8 cellular contexts compared by ENCODE assay signal in genomic region chr5:73448072-73448432, GRCh38. TPM values are rescaled to one million over a fixed set of nuclear protein-coding genes. Genes with fewer than 3 reads are reported as not detected.
DNase-seq lines count a peak whose midpoint lies in the region; ATAC-seq and TF ChIP-seq lines count a peak whose summit lies in the region.

No MANE protein-coding gene starts in this region.

- no peak overlapping the region for H3K27ac Mint-ChIP-seq in activated naive CD4-positive, alpha-beta T cell treated with anti-CD3 and anti-CD28 coated beads for 36 hours
- H3K27ac Mint-ChIP-seq in central memory CD8-positive, alpha-beta T cell (ENCODE audit: low read depth), result peak overlapping the region; percentile 72
- H3K27ac Mint-ChIP-seq in neural progenitor cell, result no peak overlapping the region

- peak overlapping the region; percentile 57; the same call in 1 of the 2 replicates for H3K9ac ChIP-seq in MM.1S (ENCODE audit: low read length)
- no peak overlapping the region for H3K9ac ChIP-seq in neural progenitor cell

- peaks cover 3% of the 10 kb centered on the region for H3K36me3 Mint-ChIP-seq in activated naive CD4-positive, alpha-beta T cell treated with anti-CD3 and anti-CD28 coated beads for 36 hours (ENCODE audit: low read depth)
- H3K36me3 Mint-ChIP-seq in central memory CD8-positive, alpha-beta T cell (ENCODE audit: insufficient read depth), result peaks cover 39% of the 10 kb centered on the region
- peaks cover 2% of the 10 kb centered on the region for H3K36me3 Mint-ChIP-seq in neural progenitor cell

- peak; percentile 14 for DNase-seq in activated naive CD4-positive, alpha-beta T cell treated with anti-CD3 and anti-CD28 coated beads for 36 hours
- DNase-seq in activated naive CD4-positive, alpha-beta T cell treated with anti-CD3 and anti-CD28 coated beads, Interleukin-2, amount 50 U/mL, for 16 hours, result no peak
- DNase-seq in MM.1S (peak; percentile 44), neural progenitor cell (ENCODE audit: low spot score) (peak; percentile 59), left lobe of liver (ENCODE audit: low spot score) (no peak), OCI-M2 (lab: John Stamatoyannopoulos, UW; ENCODE audit: unreplicated experiment) (no peak), cortex of kidney (lab: John Stamatoyannopoulos, UW) (no peak)
- no peak for DNase-seq in central memory CD8-positive, alpha-beta T cell (ENCODE audit: low spot score in 2 of 2)

- no peaks in the 10 kb centered on the region for H3K36me3 ChIP-seq in MM.1S (replicated peaks; ENCODE audit: insufficient read depth, low read length)
- H3K36me3 ChIP-seq in neural progenitor cell, result no peaks in the 10 kb centered on the region

- H3K4me3 Mint-ChIP-seq in activated naive CD4-positive, alpha-beta T cell treated with anti-CD3 and anti-CD28 coated beads for 36 hours, result peak overlapping the region; percentile 77
- peak overlapping the region; percentile 86 for H3K4me3 Mint-ChIP-seq in central memory CD8-positive, alpha-beta T cell
- H3K4me3 Mint-ChIP-seq in neural progenitor cell, result peak overlapping the region; percentile 90

- H3K9me2 ChIP-seq in MM.1S (replicated peaks; ENCODE audit: insufficient read depth, low read length), result no peaks in the 10 kb centered on the region

- peaks cover 8% of the 10 kb centered on the region; the same call in 1 of the 2 replicates for H3K79me2 ChIP-seq in MM.1S (ENCODE audit: low read length)
- H3K79me2 ChIP-seq in neural progenitor cell (ENCODE audit: low read depth), result no peaks in the 10 kb centered on the region

- H4K20me1 ChIP-seq in MM.1S (ENCODE audit: insufficient read depth, low read length), result no peaks in the 10 kb centered on the region
- peaks cover 67% of the 10 kb centered on the region for H4K20me1 ChIP-seq in neural progenitor cell (ENCODE audit: low read depth)

- H3K9me3 ChIP-seq in MM.1S (replicated peaks; ENCODE audit: insufficient read depth, low read length), result no peaks in the 10 kb centered on the region
- H3K9me3 ChIP-seq in neural progenitor cell (ENCODE audit: low read depth), result no peaks in the 10 kb centered on the region

- 0 out of 2 replicates have a peak, but pooled peaks cover 3% of the 10 kb centered on the region for H3K4me1 ChIP-seq in MM.1S (ENCODE audit: low read length)
- peaks cover 23% of the 10 kb centered on the region for H3K4me1 ChIP-seq in neural progenitor cell

- peak overlapping the region; percentile 62; the same call in 1 of the 2 replicates for H3K27ac ChIP-seq in MM.1S (ENCODE audit: low read length)
- no peak overlapping the region for H3K27ac ChIP-seq in neural progenitor cell

- CTCF ChIA-PET in activated naive CD4-positive, alpha-beta T cell treated with anti-CD3 and anti-CD28 coated beads for 36 hours (lab: Charles Lee), result interaction anchor here (1.3 kb wide), 1 partner anchor 28 kb away, joined by 3 read pairs; no protein-coding TSS in a partner anchor

- H3K27me3 Mint-ChIP-seq in activated naive CD4-positive, alpha-beta T cell treated with anti-CD3 and anti-CD28 coated beads for 36 hours (ENCODE audit: low read depth), result peaks cover 71% of the 10 kb centered on the region
- peaks cover 73% of the 10 kb centered on the region for H3K27me3 Mint-ChIP-seq in central memory CD8-positive, alpha-beta T cell
- H3K27me3 Mint-ChIP-seq in neural progenitor cell (ENCODE audit: insufficient read depth, low read depth), result peaks cover 82% of the 10 kb centered on the region

- H3K4me2 ChIP-seq in MM.1S (ENCODE audit: low read depth, low read length) (no peak overlapping the region), neural progenitor cell (peak overlapping the region; percentile 87)

- ATAC-seq in central memory CD8-positive, alpha-beta T cell (replicated peaks; ENCODE audit: extremely low read depth, poor library complexity, severe bottlenecking), result peak; percentile 14
- ATAC-seq in left lobe of liver, result no peak

- intact Hi-C loops in activated naive CD4-positive, alpha-beta T cell treated with anti-CD3 and anti-CD28 coated beads for 36 hours (cut with micrococcal nuclease), result loop anchor here (2.0 kb wide), 2 partner anchors 51 to 287 kb away; partner anchors contain the start of gene BTF3

- H3K27me3 ChIP-seq in MM.1S (replicated peaks; ENCODE audit: insufficient read depth, low read length) (peaks cover 57% of the 10 kb centered on the region), neural progenitor cell (peaks cover 96% of the 10 kb centered on the region)

- H3K4me3 ChIP-seq in MM.1S (ENCODE audit: low read length) (peak overlapping the region; percentile 39; the same call in 1 of the 2 replicates), neural progenitor cell (peak overlapping the region; percentile 55)

- no peaks in the 10 kb centered on the region for H3K9me3 Mint-ChIP-seq in activated naive CD4-positive, alpha-beta T cell treated with anti-CD3 and anti-CD28 coated beads for 36 hours
- H3K9me3 Mint-ChIP-seq in central memory CD8-positive, alpha-beta T cell, result no peaks in the 10 kb centered on the region
- H3K9me3 Mint-ChIP-seq in neural progenitor cell, result peaks cover 2% of the 10 kb centered on the region

- no peak overlapping the region for H2AFZ ChIP-seq in MM.1S (ENCODE audit: low read length)
- H2AFZ ChIP-seq in neural progenitor cell (replicated peaks), result no peak overlapping the region

- H3F3A ChIP-seq in MM.1S (ENCODE audit: insufficient read depth, low read length) (peaks cover 8% of the 10 kb centered on the region; the same call in 1 of the 2 replicates), neural progenitor cell (ENCODE audit: low read depth) (peaks cover 54% of the 10 kb centered on the region)

- TF ChIP-seq CTCF in MM.1S (IDR thresholded peaks at IDR 0.05; ENCODE audit: low read length), result no peak
- no peak for TF ChIP-seq CTCF in neural progenitor cell (IDR thresholded peaks at IDR 0.05)

- peaks cover 2% of the 10 kb centered on the region for H3K4me1 Mint-ChIP-seq in activated naive CD4-positive, alpha-beta T cell treated with anti-CD3 and anti-CD28 coated beads for 36 hours (ENCODE audit: low read depth)
- H3K4me1 Mint-ChIP-seq in central memory CD8-positive, alpha-beta T cell, result peaks cover 8% of the 10 kb centered on the region
- peaks cover 26% of the 10 kb centered on the region for H3K4me1 Mint-ChIP-seq in neural progenitor cell

RNA-seq across cellular contexts. Expression of gene FOXD1, which starts 0.5 kb away (rescaled TPM):
- total RNA-seq in activated naive CD4-positive, alpha-beta T cell treated with anti-CD3 and anti-CD28 coated beads for 36 hours, result under 1 TPM; 0.12 TPM
- 0.12 TPM in 1 of 2 replicates, not detected in the other for total RNA-seq in neural progenitor cell (ENCODE audit: low replicate concordance)
- not detected for total RNA-seq in left lobe of liver

RNA-seq across cellular contexts. Expression of gene BTF3, which starts 50.2 kb away (rescaled TPM):
- 1,000 to 10,000 TPM; 1,100 to 1,123 TPM for total RNA-seq in activated naive CD4-positive, alpha-beta T cell treated with anti-CD3 and anti-CD28 coated beads for 36 hours
- 519 and 885 TPM in 2 replicates for total RNA-seq in neural progenitor cell (ENCODE audit: low replicate concordance)
- 140 TPM for total RNA-seq in left lobe of liver

Comparison
In these comparisons a context has a peak if more than half of its experiments do, and no peak if none do; other contexts are left out.
1. DNase-seq: peak in activated naive CD4-positive, alpha-beta T cell treated with anti-CD3 and anti-CD28 coated beads for 36 hours (single experiment), MM.1S (single experiment) and neural progenitor cell (single experiment); none in activated naive CD4-positive, alpha-beta T cell treated with anti-CD3 and anti-CD28 coated beads, Interleukin-2, amount 50 U/mL, for 16 hours (single experiment), central memory CD8-positive, alpha-beta T cell (0 of 2), left lobe of liver (single experiment), OCI-M2 (single experiment) and cortex of kidney (single experiment).
2. Peak in every context shown above with its lines, with median percentiles within 50 percentile points of each other: H3K4me3 Mint-ChIP-seq.